ENCODE assay signal across 19 cellular contexts in the genomic region with DNA sequence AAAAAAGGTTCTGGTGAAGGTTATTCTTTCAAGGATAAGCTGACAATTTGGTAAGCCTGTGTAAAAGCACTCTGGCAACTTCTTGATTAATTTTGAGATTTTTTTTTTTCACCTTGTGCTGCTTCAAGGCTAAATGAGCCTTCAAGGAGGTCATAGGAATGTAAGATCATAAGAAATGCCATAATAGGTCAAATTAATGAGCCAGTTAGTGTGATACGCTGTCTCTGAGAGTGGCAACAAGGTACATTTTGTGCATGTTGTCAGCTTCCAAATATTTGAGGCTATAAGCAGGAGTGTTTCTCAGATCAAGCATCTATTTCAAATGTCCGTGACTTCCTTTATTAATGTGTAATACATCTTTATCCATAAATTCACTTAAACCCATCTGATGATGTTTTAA.
"Had no signal": no experiment of that assay in that cellular context is flagged by ENCODE, and none has a peak within 500 bp of the region (broad histone marks: within the 10 kb centered on the region; RNA-seq: fewer than 3 reads in every experiment).

No MANE protein-coding gene starts in this region.

- ATAC-seq: K562 had no signal

- DNase-seq: Kasumi-1, MM.1S, NCI-H1092 treated with DMSO at 0.1 percent for 48 hours, NCI-H1417 treated with DMSO at 0.1 percent for 48 hours, NCI-H146, NCI-H1694 treated with DMSO at 0.1 percent for 48 hours, NCI-H1930, NCI-H2081, NCI-H2107, NCI-H2227 treated with DMSO at 0.1 percent for 48 hours, NCI-H446, NCI-H510A, NCI-H524 treated with DMSO at 0.1 percent for 48 hours, NCI-H69, NCI-H774, SHP77, SK-N-SH, SW 1271 had no signal
